ENCODE assay signal across 20 cellular contexts in the genomic region with DNA sequence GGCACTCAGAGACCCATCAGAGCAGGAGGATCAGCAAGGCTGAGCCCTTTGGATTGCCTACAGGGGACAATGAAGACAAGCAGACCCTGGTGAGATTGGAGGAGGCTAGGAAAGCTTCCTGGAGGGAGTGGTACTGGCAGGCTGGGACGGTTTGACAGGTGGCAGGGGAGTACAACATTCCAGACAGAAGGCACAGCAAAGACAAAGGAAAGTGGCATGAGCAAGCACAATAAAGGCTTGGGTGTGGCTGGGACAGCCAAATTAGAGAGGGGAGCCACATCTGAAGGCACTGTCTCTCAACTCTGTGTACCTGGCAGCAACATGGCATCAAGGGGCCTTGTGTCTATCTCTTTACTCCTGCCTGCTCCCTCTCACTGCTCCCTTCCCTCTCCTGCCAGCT.
"Had no signal": no experiment of that assay in that cellular context is flagged by ENCODE, and none has a peak within 500 bp of the region (broad histone marks: within the 10 kb centered on the region; RNA-seq: fewer than 3 reads in every experiment).

No MANE protein-coding gene starts in this region.

- H3K36me3 ChIP-seq: adrenal gland, breast epithelium, Peyer's patch, SJSA1 had no signal

- H3K27ac ChIP-seq: adrenal gland, breast epithelium, Peyer's patch, SJSA1 had no signal

- H3K4me3 ChIP-seq: adrenal gland, breast epithelium, Peyer's patch, SJSA1 had no signal

- DNase-seq: activated CD4-positive, alpha-beta T cell treated with anti-CD3 and anti-CD28 coated beads for 48 hours; activated CD4-positive, alpha-beta T cell treated with anti-CD3 and anti-CD28 coated beads, Interleukin-2, amount 50 U/mL, for 4 hours; activated CD4-positive, CD25-positive, alpha-beta regulatory T cell treated with anti-CD3 and anti-CD28 coated beads, Interleukin-2, amount 50 U/mL, for 72 hours; activated CD8-positive, alpha-beta memory T cell treated with anti-CD3 and anti-CD28 coated beads for 24 hours; activated gamma-delta T cell treated with Interleukin-2 at 50 U/mL for 16 hours; activated naive CD4-positive, alpha-beta T cell treated with anti-CD3 and anti-CD28 coated beads, Interleukin-2, amount 10 ng/mL, durations not matched to agents 7 days and 5 days; activated naive CD8-positive, alpha-beta T cell treated with anti-CD3 and anti-CD28 coated beads, Interleukin-2, amount 10 ng/mL, durations not matched to agents 7 days and 5 days; activated T-cell treated with anti-CD3 and anti-CD28 coated beads, Interleukin-2, amount 50 U/mL, for 48 hours; adrenal gland; anterior cingulate cortex; MM.1S; NCI-H1105; NCI-H146; NCI-H187 treated with DMSO at 0.1 percent for 48 hours; NCI-H2171; SHP77; SW 1271 had no signal

- H3K9me3 ChIP-seq: adrenal gland, breast epithelium, Peyer's patch, SJSA1 had no signal

- H3K27me3 ChIP-seq: adrenal gland, breast epithelium, Peyer's patch, SJSA1 had no signal

- H3K4me1 ChIP-seq: breast epithelium, Peyer's patch, SJSA1 had no signal
